ENCODE assay signal across 35 cellular contexts in genomic region chr5:11997942-11998341, GRCh38.
"Had no signal": no experiment of that assay in that cellular context is flagged by ENCODE, and none has a peak within 500 bp of the region (broad histone marks: within the 10 kb centered on the region; RNA-seq: fewer than 3 reads in every experiment).

No MANE protein-coding gene starts in this region.

- H3K4me3 ChIP-seq: MG63 had no signal

- H3K4me2 ChIP-seq: KMS-11 had no signal

- H3K27me3 ChIP-seq: MG63 had no signal

- H3K9me3 ChIP-seq: MG63 had no signal

- DNase-seq: Karpas-422, Kasumi-1, MG63, MM.1S, MV-4-11, NCI-H1048, NCI-H1092, NCI-H1092 treated with DMSO at 0.1 percent for 48 hours, NCI-H1105, NCI-H1105 treated with DMSO at 0.1 percent for 48 hours, NCI-H1417, NCI-H1417 treated with DMSO at 0.1 percent for 48 hours, NCI-H1436, NCI-H1436 treated with DMSO at 0.1 percent for 48 hours, NCI-H146, NCI-H1694, NCI-H1694 treated with DMSO at 0.1 percent for 48 hours, NCI-H187, NCI-H187 treated with DMSO at 0.1 percent for 48 hours, NCI-H1930, NCI-H2029, NCI-H2029 treated with DMSO at 0.1 percent for 48 hours, NCI-H2081, NCI-H2081 treated with DMSO at 0.1 percent for 48 hours, NCI-H2107, NCI-H2171, NCI-H2171 treated with DMSO at 0.1 percent for 48 hours, NCI-H2227 treated with DMSO at 0.1 percent for 48 hours, NCI-H226, NCI-H345, NCI-H446, NCI-H446 treated with DMSO at 0.1 percent for 48 hours, NCI-H510A, NCI-H510A treated with DMSO at 0.1 percent for 48 hours had no signal

- H3K27ac ChIP-seq: KMS-11 had no signal

- H3K9ac ChIP-seq: KMS-11 had no signal

- H3K36me3 ChIP-seq: MG63 had no signal
